In genomic region chr6:96468681-96469224, GRCh38 we compare ENCODE assay signal across 12 cellular contexts. TPM values are rescaled to one million over a fixed set of nuclear protein-coding genes. Genes with fewer than 3 reads are reported as not detected.
DNase-seq lines count a peak whose midpoint lies in the region; ATAC-seq and TF ChIP-seq lines count a peak whose summit lies in the region.
"Had no signal": no experiment of that assay in that cellular context is flagged by ENCODE, and none has a peak within 500 bp of the region (broad histone marks: within the 10 kb centered on the region; RNA-seq: fewer than 3 reads in every experiment).

No MANE protein-coding gene starts in this region.

- peak; percentile 27 for DNase-seq in SKM-1 treated with dmso at 0.1 percent for 144 hours (lab: John Stamatoyannopoulos, UW; ENCODE audit: unreplicated experiment)
- no peak for DNase-seq in SKM-1 (lab: John Stamatoyannopoulos, UW; ENCODE audit: unreplicated experiment)
- peak; percentile 61 for DNase-seq in NCI-H69 (lab: John Stamatoyannopoulos, UW)
- no peak for DNase-seq in dorsolateral prefrontal cortex
- no peak for DNase-seq in type B pancreatic cell (ENCODE audit: extremely low spot score, unreplicated experiment)
- DNase-seq in foreskin fibroblast: no peak
- DNase-seq: activated naive CD4-positive, alpha-beta T cell treated with anti-CD3 and anti-CD28 coated beads for 36 hours; CD8-positive, alpha-beta T cell; MG63; stimulated activated CD4-positive, alpha-beta T cell treated with anti-CD3 and anti-CD28 coated beads, Interleukin-1b, Interleukin-23, amount 100 ng/mL, for 48 hours had no signal

- H3K27ac ChIP-seq in dorsolateral prefrontal cortex: no peak overlapping the region

- peak overlapping the region in 18 of 59 donors; percentile 8 to 39 (median 25) for H3K4me3 ChIP-seq in dorsolateral prefrontal cortex
- no peak overlapping the region for H3K4me3 ChIP-seq in foreskin fibroblast (ENCODE audit: low read depth in 1 of 2, low read length in 2 of 2)
- H3K4me3 ChIP-seq: MG63 had no signal

- intact Hi-C loops in dorsolateral prefrontal cortex (cut with DNase I): no loop called here

- H3K36me3 Mint-ChIP-seq in type B pancreatic cell: no peaks in the 10 kb centered on the region
- H3K36me3 Mint-ChIP-seq: CD8-positive, alpha-beta T cell had no signal

- H3K27me3 ChIP-seq in dorsolateral prefrontal cortex: no peaks in the 10 kb centered on the region
- H3K27me3 ChIP-seq: MG63 had no signal

- H3K27ac Mint-ChIP-seq in type B pancreatic cell: no peak overlapping the region
- H3K27ac Mint-ChIP-seq: activated naive CD4-positive, alpha-beta T cell treated with anti-CD3 and anti-CD28 coated beads for 36 hours; CD8-positive, alpha-beta T cell had no signal

- H3K27me3 Mint-ChIP-seq in type B pancreatic cell: no peaks in the 10 kb centered on the region

- no peak overlapping the region for H3K4me3 Mint-ChIP-seq in type B pancreatic cell
- H3K4me3 Mint-ChIP-seq: activated naive CD4-positive, alpha-beta T cell treated with anti-CD3 and anti-CD28 coated beads for 36 hours; CD8-positive, alpha-beta T cell had no signal

- peaks cover 3% of the 10 kb centered on the region for H3K4me1 Mint-ChIP-seq in type B pancreatic cell (ENCODE audit: unreplicated experiment)

- H3K9me3 Mint-ChIP-seq in type B pancreatic cell: no peaks in the 10 kb centered on the region
- H3K9me3 Mint-ChIP-seq: CD8-positive, alpha-beta T cell had no signal

- ATAC-seq in HG02588 (IDR thresholded peaks at IDR 0.05; ENCODE audit: unreplicated experiment) (no peak), esophagus mucosa (no peak)
- ATAC-seq: CD8-positive, alpha-beta T cell had no signal

- TF ChIP-seq CTCF in dorsolateral prefrontal cortex (IDR thresholded peaks at IDR 0.05 in 54 of 56, conservative IDR thresholded peaks at IDR 0.05 in 2 of 56; ENCODE audit: low read depth in 1 of 56, partially characterized antibody in 56 of 56): peak in 54 of 56 donors; percentile 29 to 71 (median 48)
- TF ChIP-seq CTCF in type B pancreatic cell (conservative IDR thresholded peaks at IDR 0.05): peak; percentile 56
- no peak for TF ChIP-seq CTCF in foreskin fibroblast (IDR thresholded peaks at IDR 0.05; ENCODE audit: low read depth, low read length)

RNA-seq across cellular contexts. Expression of gene UFL1, which starts 52.9 kb away (rescaled TPM):
- total RNA-seq in dorsolateral prefrontal cortex (10 to 100 TPM; 15.1 to 45.3 (median 22.6) TPM), type B pancreatic cell (ENCODE audit: low replicate concordance) (21.9 and 25.1 TPM in 2 replicates), esophagus mucosa (20.5 TPM)

Comparison
In these comparisons a context has a peak if more than half of its experiments do, and no peak if none do; other contexts are left out.
1. DNase-seq: peak in SKM-1 treated with dmso at 0.1 percent for 144 hours (single experiment) and NCI-H69 (single experiment); none in SKM-1 (single experiment), dorsolateral prefrontal cortex (0 of 10), type B pancreatic cell (single experiment) and foreskin fibroblast (0 of 2).